2 cellular contexts compared by ENCODE assay signal in the genomic region with DNA sequence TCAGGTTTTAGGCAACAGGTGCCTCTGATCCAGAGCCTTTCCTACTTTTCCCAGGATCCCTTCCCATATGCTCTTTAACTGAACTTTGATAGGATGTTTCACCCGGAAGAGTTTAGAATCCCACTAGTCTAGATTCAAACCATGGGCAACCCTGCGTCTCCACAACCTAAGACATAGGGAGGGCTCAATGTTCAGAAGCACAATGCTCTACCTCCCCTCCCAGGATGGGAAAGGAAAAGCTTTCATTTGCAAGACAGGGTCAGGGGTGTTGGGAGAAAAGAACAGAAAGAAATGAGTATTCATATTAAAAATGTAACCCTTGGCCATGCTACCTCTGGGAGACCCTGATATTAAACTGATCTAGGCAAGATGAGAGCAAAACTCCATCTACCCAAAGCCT.
TF ChIP-seq lines count a peak whose summit lies in the region.

No MANE protein-coding gene starts in this region.

TF ChIP-seq in WTC11, 78 proteins besides CTCF, POLR2A, EP300 and RAD21:
- no peak for TF ChIP-seq ETV6 (CRISPR knock-in tag; IDR thresholded peaks at IDR 0.05)
- TF ChIP-seq, protein P1, sequence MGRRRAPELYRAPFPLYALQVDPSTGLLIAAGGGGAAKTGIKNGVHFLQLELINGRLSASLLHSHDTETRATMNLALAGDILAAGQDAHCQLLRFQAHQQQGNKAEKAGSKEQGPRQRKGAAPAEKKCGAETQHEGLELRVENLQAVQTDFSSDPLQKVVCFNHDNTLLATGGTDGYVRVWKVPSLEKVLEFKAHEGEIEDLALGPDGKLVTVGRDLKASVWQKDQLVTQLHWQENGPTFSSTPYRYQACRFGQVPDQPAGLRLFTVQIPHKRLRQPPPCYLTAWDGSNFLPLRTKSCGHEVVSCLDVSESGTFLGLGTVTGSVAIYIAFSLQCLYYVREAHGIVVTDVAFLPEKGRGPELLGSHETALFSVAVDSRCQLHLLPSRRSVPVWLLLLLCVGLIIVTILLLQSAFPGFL (CRISPR knock-in tag; IDR thresholded peaks at IDR 0.05; ENCODE audit: borderline replicate concordance): no peak
- TF ChIP-seq, protein P2, sequence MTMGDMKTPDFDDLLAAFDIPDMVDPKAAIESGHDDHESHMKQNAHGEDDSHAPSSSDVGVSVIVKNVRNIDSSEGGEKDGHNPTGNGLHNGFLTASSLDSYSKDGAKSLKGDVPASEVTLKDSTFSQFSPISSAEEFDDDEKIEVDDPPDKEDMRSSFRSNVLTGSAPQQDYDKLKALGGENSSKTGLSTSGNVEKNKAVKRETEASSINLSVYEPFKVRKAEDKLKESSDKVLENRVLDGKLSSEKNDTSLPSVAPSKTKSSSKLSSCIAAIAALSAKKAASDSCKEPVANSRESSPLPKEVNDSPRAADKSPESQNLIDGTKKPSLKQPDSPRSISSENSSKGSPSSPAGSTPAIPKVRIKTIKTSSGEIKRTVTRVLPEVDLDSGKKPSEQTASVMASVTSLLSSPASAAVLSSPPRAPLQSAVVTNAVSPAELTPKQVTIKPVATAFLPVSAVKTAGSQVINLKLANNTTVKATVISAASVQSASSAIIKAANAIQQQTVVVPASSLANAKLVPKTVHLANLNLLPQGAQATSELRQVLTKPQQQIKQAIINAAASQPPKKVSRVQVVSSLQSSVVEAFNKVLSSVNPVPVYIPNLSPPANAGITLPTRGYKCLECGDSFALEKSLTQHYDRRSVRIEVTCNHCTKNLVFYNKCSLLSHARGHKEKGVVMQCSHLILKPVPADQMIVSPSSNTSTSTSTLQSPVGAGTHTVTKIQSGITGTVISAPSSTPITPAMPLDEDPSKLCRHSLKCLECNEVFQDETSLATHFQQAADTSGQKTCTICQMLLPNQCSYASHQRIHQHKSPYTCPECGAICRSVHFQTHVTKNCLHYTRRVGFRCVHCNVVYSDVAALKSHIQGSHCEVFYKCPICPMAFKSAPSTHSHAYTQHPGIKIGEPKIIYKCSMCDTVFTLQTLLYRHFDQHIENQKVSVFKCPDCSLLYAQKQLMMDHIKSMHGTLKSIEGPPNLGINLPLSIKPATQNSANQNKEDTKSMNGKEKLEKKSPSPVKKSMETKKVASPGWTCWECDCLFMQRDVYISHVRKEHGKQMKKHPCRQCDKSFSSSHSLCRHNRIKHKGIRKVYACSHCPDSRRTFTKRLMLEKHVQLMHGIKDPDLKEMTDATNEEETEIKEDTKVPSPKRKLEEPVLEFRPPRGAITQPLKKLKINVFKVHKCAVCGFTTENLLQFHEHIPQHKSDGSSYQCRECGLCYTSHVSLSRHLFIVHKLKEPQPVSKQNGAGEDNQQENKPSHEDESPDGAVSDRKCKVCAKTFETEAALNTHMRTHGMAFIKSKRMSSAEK (CRISPR knock-in tag; IDR thresholded peaks at IDR 0.05; ENCODE audit: borderline replicate concordance): no peak
- TF ChIP-seq, protein P3, sequence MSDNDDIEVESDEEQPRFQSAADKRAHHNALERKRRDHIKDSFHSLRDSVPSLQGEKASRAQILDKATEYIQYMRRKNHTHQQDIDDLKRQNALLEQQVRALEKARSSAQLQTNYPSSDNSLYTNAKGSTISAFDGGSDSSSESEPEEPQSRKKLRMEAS (CRISPR knock-in tag; IDR thresholded peaks at IDR 0.05): no peak
- TF ChIP-seq, protein P4, sequence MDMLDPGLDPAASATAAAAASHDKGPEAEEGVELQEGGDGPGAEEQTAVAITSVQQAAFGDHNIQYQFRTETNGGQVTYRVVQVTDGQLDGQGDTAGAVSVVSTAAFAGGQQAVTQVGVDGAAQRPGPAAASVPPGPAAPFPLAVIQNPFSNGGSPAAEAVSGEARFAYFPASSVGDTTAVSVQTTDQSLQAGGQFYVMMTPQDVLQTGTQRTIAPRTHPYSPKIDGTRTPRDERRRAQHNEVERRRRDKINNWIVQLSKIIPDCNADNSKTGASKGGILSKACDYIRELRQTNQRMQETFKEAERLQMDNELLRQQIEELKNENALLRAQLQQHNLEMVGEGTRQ (CRISPR knock-in tag; IDR thresholded peaks at IDR 0.05): no peak

TF ChIP-seq in H1, 55 proteins besides CTCF, POLR2A, EP300 and RAD21:
- TF ChIP-seq, protein P5, sequence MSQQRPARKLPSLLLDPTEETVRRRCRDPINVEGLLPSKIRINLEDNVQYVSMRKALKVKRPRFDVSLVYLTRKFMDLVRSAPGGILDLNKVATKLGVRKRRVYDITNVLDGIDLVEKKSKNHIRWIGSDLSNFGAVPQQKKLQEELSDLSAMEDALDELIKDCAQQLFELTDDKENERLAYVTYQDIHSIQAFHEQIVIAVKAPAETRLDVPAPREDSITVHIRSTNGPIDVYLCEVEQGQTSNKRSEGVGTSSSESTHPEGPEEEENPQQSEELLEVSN (IDR thresholded peaks at IDR 0.05): no peak
- TF ChIP-seq, protein P3 (IDR thresholded peaks at IDR 0.05): no peak
- TF ChIP-seq FOSL1 (IDR thresholded peaks at IDR 0.05; ENCODE audit: insufficient read depth, low read depth, low read length): no peak
TF ChIP-seq in H1: peak in this region for 0.
